In genomic region chr19:42100241-42100640, GRCh38 we compare ENCODE assay signal across 2 cellular contexts. TPM values are rescaled to one million over a fixed set of nuclear protein-coding genes. Genes with fewer than 3 reads are reported as not detected.
"Had no signal": no experiment of that assay in that cellular context is flagged by ENCODE, and none has a peak within 500 bp of the region (broad histone marks: within the 10 kb centered on the region; RNA-seq: fewer than 3 reads in every experiment).

No MANE protein-coding gene starts in this region.

RNA-seq across cellular contexts. Expression of gene GRIK5, which starts 30.2 kb away (rescaled TPM):
- total RNA-seq: IMR-90, SJSA1 had no signal
